26 cellular contexts compared by ENCODE assay signal in the genomic region with DNA sequence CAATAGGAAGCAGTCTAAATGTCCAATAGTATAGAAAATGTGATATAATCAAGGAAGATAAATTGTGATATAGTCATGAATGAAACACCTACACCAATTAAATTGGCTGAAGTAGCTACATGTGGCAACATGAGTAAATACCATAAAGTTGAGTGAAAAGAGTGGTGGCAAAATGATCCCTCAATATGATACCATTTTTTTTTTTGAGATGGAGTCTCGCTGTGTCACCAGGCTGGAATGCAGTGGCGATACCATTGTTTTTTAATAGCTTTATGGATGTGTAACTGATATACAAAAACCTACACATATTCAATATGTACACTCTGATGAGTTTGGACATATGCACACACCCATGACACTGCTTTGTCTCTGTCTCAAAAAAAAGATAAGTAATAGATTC.
"Had no signal": no experiment of that assay in that cellular context is flagged by ENCODE, and none has a peak within 500 bp of the region (broad histone marks: within the 10 kb centered on the region; RNA-seq: fewer than 3 reads in every experiment).

No MANE protein-coding gene starts in this region.

- H3K9me3 ChIP-seq: esophagus muscularis mucosa, left lung, lower lobe of right lung, mucosa of descending colon, spleen, suprapubic skin, tibial nerve had no signal

- H3K4me1 ChIP-seq: esophagus muscularis mucosa, left lung, tibial nerve had no signal

- DNase-seq: activated CD4-positive, alpha-beta memory T cell treated with anti-CD3 and anti-CD28 coated beads, Interleukin-2, amount 10 ng/mL, durations not matched to agents 7 days and 5 days; activated CD4-positive, alpha-beta T cell treated with anti-CD3 and anti-CD28 coated beads, Interleukin-2, amount 10 ng/mL, durations not matched to agents 7 days and 5 days; activated CD4-positive, CD25-positive, alpha-beta regulatory T cell treated with anti-CD3 and anti-CD28 coated beads, Interleukin-2, amount 50 U/mL, for 72 hours; activated CD8-positive, alpha-beta memory T cell treated with anti-CD3 and anti-CD28 coated beads, Interleukin-2, amount 50 U/mL, for 48 hours; activated gamma-delta T cell; activated naive CD4-positive, alpha-beta T cell treated with anti-CD3 and anti-CD28 coated beads, Interleukin-2, amount 10 ng/mL, durations not matched to agents 7 days and 5 days; activated naive CD8-positive, alpha-beta T cell treated with anti-CD3 and anti-CD28 coated beads, Interleukin-2, amount 10 ng/mL, durations not matched to agents 7 days and 5 days; activated T-cell treated with anti-CD3 and anti-CD28 coated beads, Interleukin-2, amount 50 U/mL, for 24 hours; amniotic stem cell; brain microvascular endothelial cell; central memory CD4-positive, alpha-beta T cell; left lung; lower lobe of right lung; mesendoderm; mucosa of descending colon; posterior cingulate gyrus; right cardiac atrium; spleen; stimulated activated naive CD4-positive, alpha-beta T cell; WERI-Rb-1 had no signal

- ATAC-seq: left lung, lower lobe of right lung, mucosa of descending colon, right cardiac atrium had no signal

- H3K27me3 ChIP-seq: brain microvascular endothelial cell, esophagus muscularis mucosa, left lung, spleen, suprapubic skin, tibial nerve had no signal

- H3K36me3 ChIP-seq: brain microvascular endothelial cell, esophagus muscularis mucosa, left lung, lower lobe of right lung, spleen, suprapubic skin, tibial nerve, WERI-Rb-1 had no signal

- FAIRE-seq: astrocyte, endothelial cell of umbilical vein, frontal cortex had no signal

- H3K4me3 ChIP-seq: esophagus muscularis mucosa, left lung, lower lobe of right lung, mucosa of descending colon, spleen, suprapubic skin, tibial nerve had no signal

- H3K27ac ChIP-seq: brain microvascular endothelial cell, esophagus muscularis mucosa, left lung, lower lobe of right lung, spleen, suprapubic skin, tibial nerve, WERI-Rb-1 had no signal
